8 cellular contexts compared by ENCODE assay signal in genomic region chr20:17556842-17557674, GRCh38. TPM values are rescaled to one million over a fixed set of nuclear protein-coding genes. Genes with fewer than 3 reads are reported as not detected.
DNase-seq lines count a peak whose midpoint lies in the region; ATAC-seq and TF ChIP-seq lines count a peak whose summit lies in the region.
"Had no signal": no experiment of that assay in that cellular context is flagged by ENCODE, and none has a peak within 500 bp of the region (broad histone marks: within the 10 kb centered on the region; RNA-seq: fewer than 3 reads in every experiment).

No MANE protein-coding gene starts in this region.

- H3K9me3 ChIP-seq in ascending aorta = no peaks in the 10 kb centered on the region

- intact Hi-C loops in ascending aorta (cut with DNase I) = no loop called here
- intact Hi-C loops in left colon (cut with DNase I, micrococcal nuclease) = no loop called here

- no peaks in the 10 kb centered on the region for H3K27me3 ChIP-seq in ascending aorta

- H3K4me1 ChIP-seq in ascending aorta = peaks cover 19 to 53% of the 10 kb centered on the region in 2 donors

- DNase-seq in NCI-H1092 (lab: John Stamatoyannopoulos, UW) (peak; percentile 85), ascending aorta (ENCODE audit: low spot score in 2 of 2) (peak in 1 of 2 donors; percentile 82), left colon (peak; percentile 70 to 71), ureter (ENCODE audit: low spot score) (peak; percentile 79), DMS114 treated with DMSO at 0.1 percent for 48 hours (lab: John Stamatoyannopoulos, UW; ENCODE audit: unreplicated experiment) (no peak)
- DNase-seq: activated naive CD8-positive, alpha-beta T cell treated with anti-CD3 and anti-CD28 coated beads, Interleukin-2, amount 10 ng/mL, durations not matched to agents 7 days and 5 days had no signal

- no peaks in the 10 kb centered on the region for H3K36me3 ChIP-seq in ascending aorta

- no peak overlapping the region for H3K4me3 ChIP-seq in ascending aorta

- TF ChIP-seq CTCF in ascending aorta (IDR thresholded peaks at IDR 0.05) = no peak

- ATAC-seq in left colon (peak; percentile 81), HG03457 (IDR thresholded peaks at IDR 0.05; ENCODE audit: unreplicated experiment) (no peak), HG03354 (IDR thresholded peaks at IDR 0.05; ENCODE audit: poor library complexity, severe bottlenecking, unreplicated experiment) (no peak)

- peak overlapping the region; percentile 98 to 100 for H3K27ac ChIP-seq in ascending aorta

RNA-seq across cellular contexts. Expression of gene DSTN, which starts 12.8 kb away (rescaled TPM):
- total RNA-seq in ascending aorta = 452 TPM
- 100 to 1,000 TPM; 266 to 374 TPM for total RNA-seq in left colon
- total RNA-seq in ureter = 603 TPM

RNA-seq across cellular contexts. Expression of gene BFSP1, which starts 25.9 kb away (rescaled TPM):
- total RNA-seq in ascending aorta (not detected), left colon (under 1 TPM; 0.20 to 0.34 TPM), ureter (1.0 TPM)
